ENCODE assay signal across 21 cellular contexts in genomic region chr4:35793766-35794165, GRCh38.
DNase-seq lines count a peak whose midpoint lies in the region; ATAC-seq, FAIRE-seq and TF ChIP-seq lines count a peak whose summit lies in the region.
"Had no signal": no experiment of that assay in that cellular context is flagged by ENCODE, and none has a peak within 500 bp of the region (broad histone marks: within the 10 kb centered on the region; RNA-seq: fewer than 3 reads in every experiment).

No MANE protein-coding gene starts in this region.

- H3K4ac ChIP-seq in mesenchymal stem cell (ENCODE audit: low read depth in 1 of 2, low read length in 2 of 2) = no peak overlapping the region

- H3K27ac Mint-ChIP-seq in type B pancreatic cell (peak overlapping the region; percentile 11), endodermal cell (no peak overlapping the region)
- H3K27ac Mint-ChIP-seq: B cell; CD4-positive, CD25-positive, alpha-beta regulatory T cell; CD8-positive, alpha-beta T cell had no signal

- H3F3A ChIP-seq in SK-N-SH (replicated peaks; ENCODE audit: insufficient read depth) = peaks cover 17% of the 10 kb centered on the region

- H3K4me2 ChIP-seq in SK-N-SH (no peak overlapping the region), GM12878 (ENCODE audit: control insufficient read depth, insufficient read depth) (no peak overlapping the region), mesenchymal stem cell (ENCODE audit: low read length, poor library complexity, severe bottlenecking) (no peak overlapping the region)
- H3K4me2 ChIP-seq: BLaER1 had no signal

- H2BK12ac ChIP-seq in mesenchymal stem cell (ENCODE audit: low read length in 2 of 2) = no peak overlapping the region

- H3K4me1 Mint-ChIP-seq in type B pancreatic cell (ENCODE audit: unreplicated experiment) (no peaks in the 10 kb centered on the region), endodermal cell (no peaks in the 10 kb centered on the region)
- H3K4me1 Mint-ChIP-seq: B cell; CD4-positive, CD25-positive, alpha-beta regulatory T cell had no signal

- H3K27me3 Mint-ChIP-seq in type B pancreatic cell (no peaks in the 10 kb centered on the region), endodermal cell (ENCODE audit: insufficient read depth) (no peaks in the 10 kb centered on the region)
- H3K27me3 Mint-ChIP-seq: B cell; CD4-positive, CD25-positive, alpha-beta regulatory T cell had no signal

- H4K8ac ChIP-seq in mesenchymal stem cell (ENCODE audit: low read length) = no peak overlapping the region

- H3K36me3 Mint-ChIP-seq in type B pancreatic cell (no peaks in the 10 kb centered on the region), endodermal cell (ENCODE audit: low read depth) (no peaks in the 10 kb centered on the region)
- H3K36me3 Mint-ChIP-seq: CD4-positive, CD25-positive, alpha-beta regulatory T cell; CD8-positive, alpha-beta T cell had no signal

- FAIRE-seq in GM12878 (lab: Jason Lieb, UNC) = no peak
- FAIRE-seq: GM12891 had no signal

- intact Hi-C loops in GM12878 (cut with micrococcal nuclease; ENCODE audit: unreplicated experiment) = no loop called here

- no peak overlapping the region for H2AK5ac ChIP-seq in mesenchymal stem cell (ENCODE audit: low read length, severe bottlenecking)

- no peaks in the 10 kb centered on the region for H3K9me2 ChIP-seq in SK-N-SH

- H3K36me3 ChIP-seq in SK-N-SH (replicated peaks in 1 of 2; ENCODE audit: control insufficient read depth in 1 of 2, insufficient read depth in 2 of 2, low read length in 1 of 2) = no peaks in the 10 kb centered on the region
- no peaks in the 10 kb centered on the region for H3K36me3 ChIP-seq in GM12878 (ENCODE audit: control insufficient read depth in 2 of 2, insufficient read depth in 2 of 2, low read length in 1 of 2)
- H3K36me3 ChIP-seq in mesenchymal stem cell (ENCODE audit: control insufficient read depth in 1 of 2, insufficient read depth in 2 of 2, low read depth in 1 of 2, low read length in 2 of 2) = no peaks in the 10 kb centered on the region
- no peaks in the 10 kb centered on the region for H3K36me3 ChIP-seq in endodermal cell (ENCODE audit: control insufficient read depth, insufficient read depth, low read length)
- H3K36me3 ChIP-seq: BLaER1 had no signal

- H3K9me3 ChIP-seq in SK-N-SH = peaks cover 8% of the 10 kb centered on the region; the same call in 1 of the 2 replicates
- H3K9me3 ChIP-seq in GM12878 (replicated peaks; ENCODE audit: control insufficient read depth, insufficient read depth, low read length) = no peaks in the 10 kb centered on the region
- H3K9me3 ChIP-seq in mesenchymal stem cell (ENCODE audit: control insufficient read depth, low read length) = peaks cover 36% of the 10 kb centered on the region
- H3K9me3 ChIP-seq in endodermal cell (ENCODE audit: control insufficient read depth, low read length) = peaks cover 16% of the 10 kb centered on the region
- H3K9me3 ChIP-seq: BLaER1, Caco-2 had no signal

- no peaks in the 10 kb centered on the region for H3K4me1 ChIP-seq in SK-N-SH (ENCODE audit: control insufficient read depth in 1 of 2, insufficient read depth in 2 of 2, low read depth in 1 of 2, low read length in 1 of 2)
- no peaks in the 10 kb centered on the region for H3K4me1 ChIP-seq in GM12878 (ENCODE audit: control insufficient read depth, insufficient read depth, low read length)
- H3K4me1 ChIP-seq in mesenchymal stem cell (ENCODE audit: control insufficient read depth, insufficient read depth, low read depth, low read length) = no peaks in the 10 kb centered on the region
- H3K4me1 ChIP-seq in endodermal cell (ENCODE audit: control insufficient read depth, insufficient read depth, low read length) = no peaks in the 10 kb centered on the region
- H3K4me1 ChIP-seq: BLaER1, Caco-2 had no signal

- H4K91ac ChIP-seq in mesenchymal stem cell (ENCODE audit: low read length) = no peak overlapping the region

- no peak for TF ChIP-seq CTCF in SK-N-SH (IDR thresholded peaks at IDR 0.05)
- TF ChIP-seq CTCF in GM12878 (IDR thresholded peaks at IDR 0.05 in 2 of 3, conservative IDR thresholded peaks at IDR 0.05 in 1 of 3; ENCODE audit: control insufficient read depth in 2 of 3, extremely low read depth in 1 of 3, insufficient read depth in 1 of 3, low read depth in 3 of 3, low read length in 3 of 3) = no peak
- TF ChIP-seq CTCF in type B pancreatic cell (conservative IDR thresholded peaks at IDR 0.05) = no peak
- TF ChIP-seq CTCF in endodermal cell (conservative IDR thresholded peaks at IDR 0.05) = no peak

- POLR2A ChIA-PET in SK-N-SH (lab: Yijun Ruan, JAX) = no interaction called here
- POLR2A ChIA-PET in GM12878 (lab: Charles Lee) = no interaction called here

- H3K4me3 Mint-ChIP-seq in type B pancreatic cell (no peak overlapping the region), endodermal cell (no peak overlapping the region)
- H3K4me3 Mint-ChIP-seq: B cell; CD4-positive, CD25-positive, alpha-beta regulatory T cell; CD8-positive, alpha-beta T cell had no signal

- TF ChIP-seq POLR2A in GM12878 (IDR thresholded peaks at IDR 0.05; ENCODE audit: low read depth, low read length) = no peak

- CTCF ChIA-PET in SK-N-SH (lab: Yijun Ruan, JAX) = no interaction called here
- CTCF ChIA-PET in GM12878 (lab: Yijun Ruan, JAX) = interaction anchor here (2.0 kb wide), 1 partner anchor 141 kb away, joined by 4 read pairs; no protein-coding TSS in a partner anchor

- H3K23ac ChIP-seq in mesenchymal stem cell (ENCODE audit: low read length in 2 of 2) = no peak overlapping the region

- TF ChIP-seq EP300 in SK-N-SH (IDR thresholded peaks at IDR 0.05; ENCODE audit: borderline replicate concordance in 1 of 2, low read depth in 1 of 2, low read length in 1 of 2) (no peak), GM12878 (IDR thresholded peaks at IDR 0.05; ENCODE audit: borderline replicate concordance in 1 of 2, control insufficient read depth in 1 of 2, low read depth in 2 of 2, low read length in 2 of 2) (no peak)

- RAD21 ChIA-PET in GM12878 (lab: Charles Lee; ENCODE audit: unreplicated experiment) = no interaction called here

- peak overlapping the region; percentile 64 to 74; a peak in 3 of 4 replicates for H3K27ac ChIP-seq in SK-N-SH (ENCODE audit: low read depth in 2 of 2, low read length in 1 of 2)
- H3K27ac ChIP-seq in GM12878 (ENCODE audit: control insufficient read depth, insufficient read depth) = no peak overlapping the region
- peak overlapping the region; percentile 65 for H3K27ac ChIP-seq in mesenchymal stem cell (ENCODE audit: low read length, poor library complexity, severe bottlenecking)
- H3K27ac ChIP-seq in endodermal cell (ENCODE audit: low read depth, low read length) = no peak overlapping the region
- H3K27ac ChIP-seq: BLaER1, C4-2B had no signal

- SMC1A ChIA-PET in GM12878 (lab: Charles Lee; ENCODE audit: uncharacterized antibody, unreplicated experiment) = no interaction called here

- H3K4me3 ChIP-seq in SK-N-SH (ENCODE audit: low read depth in 2 of 2, low read length in 1 of 2) (no peak overlapping the region), GM12878 (no peak overlapping the region), mesenchymal stem cell (ENCODE audit: insufficient read depth in 1 of 2, low read depth in 1 of 2, low read length in 2 of 2) (no peak overlapping the region), endodermal cell (ENCODE audit: low read length) (no peak overlapping the region)
- H3K4me3 ChIP-seq: BLaER1 had no signal

- H3K14ac ChIP-seq in mesenchymal stem cell (ENCODE audit: low read length in 2 of 2) = no peak overlapping the region

- H3K9me3 Mint-ChIP-seq in type B pancreatic cell (no peaks in the 10 kb centered on the region), endodermal cell (peaks cover 18% of the 10 kb centered on the region)

- H3K18ac ChIP-seq in mesenchymal stem cell (ENCODE audit: low read depth in 1 of 2, low read length in 2 of 2) = no peak overlapping the region

- no peak overlapping the region for H2BK5ac ChIP-seq in mesenchymal stem cell (ENCODE audit: low read depth, low read length, poor library complexity, severe bottlenecking)

- in situ Hi-C loops in GM12878 (cut with MboI) = no loop called here

- H4K20me1 ChIP-seq in SK-N-SH (ENCODE audit: insufficient read depth) = no peaks in the 10 kb centered on the region
- no peaks in the 10 kb centered on the region for H4K20me1 ChIP-seq in GM12878 (ENCODE audit: control insufficient read depth, insufficient read depth)
- H4K20me1 ChIP-seq: BLaER1 had no signal

- no peaks in the 10 kb centered on the region for H3K79me1 ChIP-seq in mesenchymal stem cell (replicated peaks; ENCODE audit: low read length, poor library complexity, severe bottlenecking)

- DNase-seq in SK-N-SH (no peak), GM12878 (ENCODE audit: low read depth, low spot score) (no peak), mesenchymal stem cell (no peak), type B pancreatic cell (ENCODE audit: extremely low spot score, unreplicated experiment) (no peak), NCI-H2196 treated with DMSO at 0.1 percent for 48 hours (lab: John Stamatoyannopoulos, UW; ENCODE audit: unreplicated experiment) (no peak), endodermal cell (no peak), DMS 273 treated with DMSO at 0.1 percent for 48 hours (lab: John Stamatoyannopoulos, UW) (no peak)
- no peak for DNase-seq in activated naive CD4-positive, alpha-beta T cell treated with anti-CD3 and anti-CD28 coated beads, Interleukin-2, amount 50 U/mL, for 16 hours
- DNase-seq: Caco-2; CD4-positive, CD25-positive, alpha-beta regulatory T cell; CD8-positive, alpha-beta T cell; DMS79; EL; GDM1; GOT3; H7 had no signal

- no peak overlapping the region for H2BK15ac ChIP-seq in mesenchymal stem cell (ENCODE audit: low read depth, poor library complexity, severe bottlenecking)

- H2AFZ ChIP-seq in SK-N-SH (ENCODE audit: low read depth) (no peak overlapping the region), GM12878 (ENCODE audit: control insufficient read depth, low read depth, low read length) (no peak overlapping the region), mesenchymal stem cell (ENCODE audit: low read depth, low read length) (no peak overlapping the region)

- TF ChIP-seq RAD21 in SK-N-SH (IDR thresholded peaks at IDR 0.05; ENCODE audit: low read length) = no peak
- no peak for TF ChIP-seq RAD21 in GM12878 (IDR thresholded peaks at IDR 0.05; ENCODE audit: insufficient read depth, low read depth, low read length)

- peak; percentile 59 for ATAC-seq in GM12878
- ATAC-seq: CD8-positive, alpha-beta T cell; HCT116 had no signal

- H3K9ac ChIP-seq in SK-N-SH (no peak overlapping the region), GM12878 (ENCODE audit: control insufficient read depth, insufficient read depth, low read length) (no peak overlapping the region), mesenchymal stem cell (ENCODE audit: low read length) (no peak overlapping the region), endodermal cell (ENCODE audit: extremely low read depth, low read length, poor library complexity, severe bottlenecking) (no peak overlapping the region)
- H3K9ac ChIP-seq: BLaER1 had no signal

- H2BK120ac ChIP-seq in mesenchymal stem cell (ENCODE audit: low read depth, low read length) = no peak overlapping the region

- H3K79me2 ChIP-seq in SK-N-SH (ENCODE audit: insufficient read depth) = no peaks in the 10 kb centered on the region
- H3K79me2 ChIP-seq in GM12878 (ENCODE audit: control insufficient read depth, insufficient read depth, low read length) = no peaks in the 10 kb centered on the region

- no TSS peak for BruUV-seq in GM12878 (replicated peaks; lab: Mats Ljungman, UMichigan)

- WGBS in SK-N-SH (ENCODE audit: low lambda C conversion rate) = 37% methylated on average over 1 of the region's 1 CpG
- 21% methylated on average over 1 of the region's 1 CpG for WGBS in GM12878 (ENCODE audit: insufficient coverage, insufficient replicate concordance, low lambda C conversion rate, missing lambda C conversion rate)
- no CpG with 5 or more reads among the region's 1 CpG for WGBS in mesenchymal stem cell
- whole genome bisulfite sequencing in endodermal cell (ENCODE audit: insufficient coverage in 1 of 2, insufficient read length in 1 of 2), 2 experiments = no CpG with 5 or more reads among the region's 1 CpG

- H3K27me3 ChIP-seq in SK-N-SH (ENCODE audit: insufficient read depth) (no peaks in the 10 kb centered on the region), GM12878 (replicated peaks in 1 of 2; ENCODE audit: control insufficient read depth in 2 of 2, insufficient read depth in 2 of 2, low read length in 1 of 2) (no peaks in the 10 kb centered on the region), mesenchymal stem cell (ENCODE audit: control insufficient read depth in 1 of 2, insufficient read depth in 1 of 2, low read length in 2 of 2) (no peaks in the 10 kb centered on the region), endodermal cell (ENCODE audit: control insufficient read depth, insufficient read depth, low read length, poor library complexity, severe bottlenecking) (no peaks in the 10 kb centered on the region)
- H3K27me3 ChIP-seq: BLaER1 had no signal

Comparison
In these comparisons a context has a peak if more than half of its experiments do, and no peak if none do; other contexts are left out.
1. H3K27ac ChIP-seq: peak in SK-N-SH (2 of 2) and mesenchymal stem cell (single experiment); none in GM12878 (single experiment) and endodermal cell (single experiment).